Comparison of ENCODE assay signal across 12 cellular contexts in genomic region chr2:131420751-131421150, GRCh38. TPM values are rescaled to one million over a fixed set of nuclear protein-coding genes. Genes with fewer than 3 reads are reported as not detected.
"Had no signal": no experiment of that assay in that cellular context is flagged by ENCODE, and none has a peak within 500 bp of the region (broad histone marks: within the 10 kb centered on the region; RNA-seq: fewer than 3 reads in every experiment).

No MANE protein-coding gene starts in this region.

RNA-seq across cellular contexts. Expression of gene TUBA3D, which starts 55.2 kb away (rescaled TPM):
- total RNA-seq: activated B cell treated with CpG ODN at 0.5 μM for 24 hours; activated CD4-positive, alpha-beta memory T cell treated with anti-CD3 and anti-CD28 coated beads, Interleukin-2, amount 10 ng/mL, durations not matched to agents 7 days and 5 days; activated CD4-positive, alpha-beta T cell treated with anti-CD3 and anti-CD28 coated beads, Interleukin-2, amount 10 ng/mL, durations not matched to agents 7 days and 5 days; activated CD8-positive, alpha-beta memory T cell treated with anti-CD3 and anti-CD28 coated beads, Interleukin-2, amount 10 ng/mL, durations not matched to agents 7 days and 5 days; activated CD8-positive, alpha-beta T cell treated with anti-CD3 and anti-CD28 coated beads, Interleukin-2, amount 10 ng/mL, durations not matched to agents 7 days and 5 days; activated naive CD8-positive, alpha-beta T cell treated with anti-CD3 and anti-CD28 coated beads for 36 hours; activated T-helper 1 cell treated with anti-CD3 and anti-CD28 coated beads, Interleukin-12 subunit alpha, Interleukin-12 subunit beta, Interleukin-2, Interleukin-4 antibody, amounts not matched to agents 30 ng/mL and 10 ng/mL and 1 ng/mL, durations not matched to agents 14 hours and 24 hours and 36 hours; activated T-helper 2 cell treated with anti-CD3 and anti-CD28 coated beads, Interferon-gamma antibody, Interleukin-2, Interleukin-4, amounts not matched to agents 10 μg/mL and 5 μg/mL and 100 μg/mL, durations not matched to agents 14 hours and 24 hours and 36 hours; ascending aorta; bronchial epithelial cell; cardiac muscle cell; chondrocyte had no signal

RNA-seq across cellular contexts. Expression of gene RAB6D, which starts 56.8 kb away (rescaled TPM):
- total RNA-seq: activated B cell treated with CpG ODN at 0.5 μM for 24 hours; activated CD4-positive, alpha-beta T cell treated with anti-CD3 and anti-CD28 coated beads, Interleukin-2, amount 10 ng/mL, durations not matched to agents 7 days and 5 days; activated CD8-positive, alpha-beta memory T cell treated with anti-CD3 and anti-CD28 coated beads, Interleukin-2, amount 10 ng/mL, durations not matched to agents 7 days and 5 days; activated naive CD8-positive, alpha-beta T cell treated with anti-CD3 and anti-CD28 coated beads for 36 hours; activated T-helper 1 cell treated with anti-CD3 and anti-CD28 coated beads, Interleukin-12 subunit alpha, Interleukin-12 subunit beta, Interleukin-2, Interleukin-4 antibody, amounts not matched to agents 30 ng/mL and 10 ng/mL and 1 ng/mL, durations not matched to agents 14 hours and 24 hours and 36 hours; ascending aorta; bronchial epithelial cell; cardiac muscle cell had no signal
